1 cellular context compared by ENCODE assay signal in the genomic region with DNA sequence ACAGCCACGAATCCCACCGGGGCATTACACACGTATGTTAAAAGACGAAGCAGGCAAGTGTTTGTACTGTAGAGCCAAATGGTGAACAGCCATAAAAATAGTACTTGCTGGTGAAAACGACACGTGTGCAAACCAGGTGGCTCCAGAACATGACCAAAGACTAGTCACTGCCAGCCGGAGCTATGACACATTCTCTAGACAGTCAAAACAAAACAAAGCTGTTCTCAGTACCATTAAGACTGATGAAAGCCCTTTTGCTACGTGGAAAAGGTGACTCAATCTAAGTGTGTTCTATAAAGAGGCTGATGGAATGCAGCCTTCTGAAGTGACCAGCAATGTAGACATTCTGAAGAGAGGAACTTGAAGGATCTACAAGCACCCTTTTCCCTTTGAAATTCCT.
TF ChIP-seq lines count a peak whose summit lies in the region.

No MANE protein-coding gene starts in this region.

TF ChIP-seq in GM23338, 12 proteins besides CTCF, POLR2A, EP300 and RAD21:
- TF ChIP-seq POLR2AphosphoS5 (IDR thresholded peaks at IDR 0.05; ENCODE audit: low read depth) (no peak), EZH2phosphoT487 (IDR thresholded peaks at IDR 0.05; ENCODE audit: unreplicated experiment) (no peak), ZNF114 (CRISPR knock-in tag; IDR thresholded peaks at IDR 0.05) (no peak), CREB1 (CRISPR knock-in tag; IDR thresholded peaks at IDR 0.05; ENCODE audit: low read depth) (no peak), JUNB (IDR thresholded peaks at IDR 0.05; ENCODE audit: unreplicated experiment) (no peak), ZNF331 (CRISPR knock-in tag; IDR thresholded peaks at IDR 0.05; ENCODE audit: low read depth) (no peak), STAT1 (IDR thresholded peaks at IDR 0.05; ENCODE audit: unreplicated experiment) (no peak), EZH2 (IDR thresholded peaks at IDR 0.05; ENCODE audit: low read depth, unreplicated experiment) (no peak), NANOG (IDR thresholded peaks at IDR 0.05; ENCODE audit: borderline replicate concordance) (no peak)
- TF ChIP-seq, protein P1, sequence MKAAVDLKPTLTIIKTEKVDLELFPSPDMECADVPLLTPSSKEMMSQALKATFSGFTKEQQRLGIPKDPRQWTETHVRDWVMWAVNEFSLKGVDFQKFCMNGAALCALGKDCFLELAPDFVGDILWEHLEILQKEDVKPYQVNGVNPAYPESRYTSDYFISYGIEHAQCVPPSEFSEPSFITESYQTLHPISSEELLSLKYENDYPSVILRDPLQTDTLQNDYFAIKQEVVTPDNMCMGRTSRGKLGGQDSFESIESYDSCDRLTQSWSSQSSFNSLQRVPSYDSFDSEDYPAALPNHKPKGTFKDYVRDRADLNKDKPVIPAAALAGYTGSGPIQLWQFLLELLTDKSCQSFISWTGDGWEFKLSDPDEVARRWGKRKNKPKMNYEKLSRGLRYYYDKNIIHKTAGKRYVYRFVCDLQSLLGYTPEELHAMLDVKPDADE (IDR thresholded peaks at IDR 0.05): no peak
- TF ChIP-seq, protein P2, sequence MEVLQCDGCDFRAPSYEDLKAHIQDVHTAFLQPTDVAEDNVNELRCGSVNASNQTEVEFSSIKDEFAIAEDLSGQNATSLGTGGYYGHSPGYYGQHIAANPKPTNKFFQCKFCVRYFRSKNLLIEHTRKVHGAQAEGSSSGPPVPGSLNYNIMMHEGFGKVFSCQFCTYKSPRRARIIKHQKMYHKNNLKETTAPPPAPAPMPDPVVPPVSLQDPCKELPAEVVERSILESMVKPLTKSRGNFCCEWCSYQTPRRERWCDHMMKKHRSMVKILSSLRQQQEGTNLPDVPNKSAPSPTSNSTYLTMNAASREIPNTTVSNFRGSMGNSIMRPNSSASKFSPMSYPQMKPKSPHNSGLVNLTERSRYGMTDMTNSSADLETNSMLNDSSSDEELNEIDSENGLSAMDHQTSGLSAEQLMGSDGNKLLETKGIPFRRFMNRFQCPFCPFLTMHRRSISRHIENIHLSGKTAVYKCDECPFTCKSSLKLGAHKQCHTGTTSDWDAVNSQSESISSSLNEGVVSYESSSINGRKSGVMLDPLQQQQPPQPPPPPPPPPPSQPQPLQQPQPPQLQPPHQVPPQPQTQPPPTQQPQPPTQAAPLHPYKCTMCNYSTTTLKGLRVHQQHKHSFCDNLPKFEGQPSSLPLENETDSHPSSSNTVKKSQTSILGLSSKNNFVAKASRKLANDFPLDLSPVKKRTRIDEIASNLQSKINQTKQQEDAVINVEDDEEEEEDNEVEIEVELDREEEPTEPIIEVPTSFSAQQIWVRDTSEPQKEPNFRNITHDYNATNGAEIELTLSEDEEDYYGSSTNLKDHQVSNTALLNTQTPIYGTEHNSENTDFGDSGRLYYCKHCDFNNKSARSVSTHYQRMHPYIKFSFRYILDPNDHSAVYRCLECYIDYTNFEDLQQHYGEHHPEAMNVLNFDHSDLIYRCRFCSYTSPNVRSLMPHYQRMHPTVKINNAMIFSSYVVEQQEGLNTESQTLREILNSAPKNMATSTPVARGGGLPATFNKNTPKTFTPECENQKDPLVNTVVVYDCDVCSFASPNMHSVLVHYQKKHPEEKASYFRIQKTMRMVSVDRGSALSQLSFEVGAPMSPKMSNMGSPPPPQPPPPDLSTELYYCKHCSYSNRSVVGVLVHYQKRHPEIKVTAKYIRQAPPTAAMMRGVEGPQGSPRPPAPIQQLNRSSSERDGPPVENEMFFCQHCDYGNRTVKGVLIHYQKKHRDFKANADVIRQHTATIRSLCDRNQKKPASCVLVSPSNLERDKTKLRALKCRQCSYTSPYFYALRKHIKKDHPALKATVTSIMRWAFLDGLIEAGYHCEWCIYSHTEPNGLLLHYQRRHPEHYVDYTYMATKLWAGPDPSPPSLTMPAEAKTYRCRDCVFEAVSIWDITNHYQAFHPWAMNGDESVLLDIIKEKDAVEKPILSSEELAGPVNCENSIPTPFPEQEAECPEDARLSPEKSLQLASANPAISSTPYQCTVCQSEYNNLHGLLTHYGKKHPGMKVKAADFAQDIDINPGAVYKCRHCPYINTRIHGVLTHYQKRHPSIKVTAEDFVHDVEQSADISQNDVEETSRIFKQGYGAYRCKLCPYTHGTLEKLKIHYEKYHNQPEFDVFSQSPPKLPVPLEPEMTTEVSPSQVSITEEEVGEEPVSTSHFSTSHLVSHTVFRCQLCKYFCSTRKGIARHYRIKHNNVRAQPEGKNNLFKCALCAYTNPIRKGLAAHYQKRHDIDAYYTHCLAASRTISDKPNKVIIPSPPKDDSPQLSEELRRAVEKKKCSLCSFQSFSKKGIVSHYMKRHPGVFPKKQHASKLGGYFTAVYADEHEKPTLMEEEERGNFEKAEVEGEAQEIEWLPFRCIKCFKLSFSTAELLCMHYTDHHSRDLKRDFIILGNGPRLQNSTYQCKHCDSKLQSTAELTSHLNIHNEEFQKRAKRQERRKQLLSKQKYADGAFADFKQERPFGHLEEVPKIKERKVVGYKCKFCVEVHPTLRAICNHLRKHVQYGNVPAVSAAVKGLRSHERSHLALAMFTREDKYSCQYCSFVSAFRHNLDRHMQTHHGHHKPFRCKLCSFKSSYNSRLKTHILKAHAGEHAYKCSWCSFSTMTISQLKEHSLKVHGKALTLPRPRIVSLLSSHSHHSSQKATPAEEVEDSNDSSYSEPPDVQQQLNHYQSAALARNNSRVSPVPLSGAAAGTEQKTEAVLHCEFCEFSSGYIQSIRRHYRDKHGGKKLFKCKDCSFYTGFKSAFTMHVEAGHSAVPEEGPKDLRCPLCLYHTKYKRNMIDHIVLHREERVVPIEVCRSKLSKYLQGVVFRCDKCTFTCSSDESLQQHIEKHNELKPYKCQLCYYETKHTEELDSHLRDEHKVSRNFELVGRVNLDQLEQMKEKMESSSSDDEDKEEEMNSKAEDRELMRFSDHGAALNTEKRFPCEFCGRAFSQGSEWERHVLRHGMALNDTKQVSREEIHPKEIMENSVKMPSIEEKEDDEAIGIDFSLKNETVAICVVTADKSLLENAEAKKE (CRISPR knock-in tag; IDR thresholded peaks at IDR 0.05): no peak
- TF ChIP-seq, protein P3, sequence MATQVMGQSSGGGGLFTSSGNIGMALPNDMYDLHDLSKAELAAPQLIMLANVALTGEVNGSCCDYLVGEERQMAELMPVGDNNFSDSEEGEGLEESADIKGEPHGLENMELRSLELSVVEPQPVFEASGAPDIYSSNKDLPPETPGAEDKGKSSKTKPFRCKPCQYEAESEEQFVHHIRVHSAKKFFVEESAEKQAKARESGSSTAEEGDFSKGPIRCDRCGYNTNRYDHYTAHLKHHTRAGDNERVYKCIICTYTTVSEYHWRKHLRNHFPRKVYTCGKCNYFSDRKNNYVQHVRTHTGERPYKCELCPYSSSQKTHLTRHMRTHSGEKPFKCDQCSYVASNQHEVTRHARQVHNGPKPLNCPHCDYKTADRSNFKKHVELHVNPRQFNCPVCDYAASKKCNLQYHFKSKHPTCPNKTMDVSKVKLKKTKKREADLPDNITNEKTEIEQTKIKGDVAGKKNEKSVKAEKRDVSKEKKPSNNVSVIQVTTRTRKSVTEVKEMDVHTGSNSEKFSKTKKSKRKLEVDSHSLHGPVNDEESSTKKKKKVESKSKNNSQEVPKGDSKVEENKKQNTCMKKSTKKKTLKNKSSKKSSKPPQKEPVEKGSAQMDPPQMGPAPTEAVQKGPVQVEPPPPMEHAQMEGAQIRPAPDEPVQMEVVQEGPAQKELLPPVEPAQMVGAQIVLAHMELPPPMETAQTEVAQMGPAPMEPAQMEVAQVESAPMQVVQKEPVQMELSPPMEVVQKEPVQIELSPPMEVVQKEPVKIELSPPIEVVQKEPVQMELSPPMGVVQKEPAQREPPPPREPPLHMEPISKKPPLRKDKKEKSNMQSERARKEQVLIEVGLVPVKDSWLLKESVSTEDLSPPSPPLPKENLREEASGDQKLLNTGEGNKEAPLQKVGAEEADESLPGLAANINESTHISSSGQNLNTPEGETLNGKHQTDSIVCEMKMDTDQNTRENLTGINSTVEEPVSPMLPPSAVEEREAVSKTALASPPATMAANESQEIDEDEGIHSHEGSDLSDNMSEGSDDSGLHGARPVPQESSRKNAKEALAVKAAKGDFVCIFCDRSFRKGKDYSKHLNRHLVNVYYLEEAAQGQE (IDR thresholded peaks at IDR 0.05; ENCODE audit: unreplicated experiment): no peak
